8 cellular contexts compared by ENCODE assay signal in genomic region chr2:54838585-54839035, GRCh38.
A peak's percentile ranks its signal among the peaks of the same experiment; 100 is the strongest.
DNase-seq lines count a peak whose midpoint lies in the region; ATAC-seq, FAIRE-seq and TF ChIP-seq lines count a peak whose summit lies in the region.

No MANE protein-coding gene starts in this region.

- peak; percentile 52 for DNase-seq in NCI-H1436 (lab: John Stamatoyannopoulos, UW)
- DNase-seq in NCI-H1436 treated with DMSO at 0.1 percent for 48 hours (lab: John Stamatoyannopoulos, UW), result no peak
- DNase-seq in NCI-H187 treated with DMSO at 0.1 percent for 48 hours (lab: John Stamatoyannopoulos, UW), result peak; percentile 0
- peak; percentile 62 for DNase-seq in WTC11 (ENCODE audit: low spot score)
- DNase-seq in mammary epithelial cell, result peak; percentile 50
- DNase-seq in kidney, result no peak
- DNase-seq in stimulated activated CD4-positive, alpha-beta T cell treated with anti-CD3 and anti-CD28 coated beads, Interleukin-2, amount 100 ng/mL, for 4 hours (ENCODE audit: low read depth), result peak; percentile 29

- peak; percentile 67 for ATAC-seq in HG02610 (IDR thresholded peaks at IDR 0.05; ENCODE audit: unreplicated experiment)
- peak; percentile 87 for ATAC-seq in WTC11

- in situ Hi-C loops in mammary epithelial cell (cut with MboI; ENCODE audit: low sequenced_read_pairs in 2 of 2), result loop anchor here in 1 of 2 donors (10.0 kb wide), 1 partner anchor 114 kb away; the partner anchor contains the start of gene EML6

- peaks cover 8% of the 10 kb centered on the region for H3K4me1 ChIP-seq in mammary epithelial cell (ENCODE audit: insufficient read depth, low read length)
- H3K4me1 ChIP-seq in kidney (ENCODE audit: control insufficient read depth in 1 of 2, insufficient read depth in 1 of 2, low read depth in 1 of 2, low read length in 2 of 2), result peaks cover 0 to 4% of the 10 kb centered on the region in 2 donors

- dilution Hi-C loops in mammary epithelial cell (cut with HindIII; ENCODE audit: low sequenced_read_pairs), result no loop called here

- CTCF ChIA-PET in WTC11 (lab: Charles Lee), result interaction anchor here (0.6 to 2.8 kb wide), 48 partner anchors 9 to 746 kb away, joined by 3 to 41 read pairs (median 4); partner anchors contain the start of genes EML6 and RTN4
- CTCF ChIA-PET in mammary epithelial cell (lab: Charles Lee; ENCODE audit: low non-redundant PET), result interaction anchor here (0.6 to 1.1 kb wide), 10 partner anchors 36 to 735 kb away, joined by 3 to 9 read pairs (median 4); no protein-coding TSS in a partner anchor

- H3K36me3 ChIP-seq in mammary epithelial cell (ENCODE audit: insufficient read depth, low read length) (no peaks in the 10 kb centered on the region), kidney (ENCODE audit: control insufficient read depth in 1 of 2, insufficient read depth in 2 of 2, low read length in 2 of 2) (no peaks in the 10 kb centered on the region)

- H3K9ac ChIP-seq in mammary epithelial cell (ENCODE audit: insufficient read depth, low read length) (no peak overlapping the region), kidney (ENCODE audit: low read length in 2 of 2) (no peak overlapping the region)

- H3K79me2 ChIP-seq in mammary epithelial cell (ENCODE audit: insufficient read depth, low read length), result no peaks in the 10 kb centered on the region

- no peak overlapping the region for H3K4me2 ChIP-seq in mammary epithelial cell (ENCODE audit: insufficient read depth, low read depth, low read length)

- WGBS in mammary epithelial cell (ENCODE audit: low coverage, missing lambda C conversion rate), result 1% methylated on average over 4 of the region's 4 CpGs

- H3K9me3 Mint-ChIP-seq in WTC11, result no peaks in the 10 kb centered on the region

- POLR2A ChIA-PET in WTC11 (lab: Charles Lee), result no interaction called here

- H3K4me3 ChIP-seq in mammary epithelial cell (replicated peaks in 1 of 3; ENCODE audit: insufficient read depth in 1 of 3, low read depth in 2 of 3, low read length in 3 of 3) (no peak overlapping the region), kidney (ENCODE audit: low read length in 2 of 2) (no peak overlapping the region)

- H3K9me3 ChIP-seq in mammary epithelial cell (replicated peaks; ENCODE audit: insufficient read depth, low read length), result no peaks in the 10 kb centered on the region
- no peaks in the 10 kb centered on the region for H3K9me3 ChIP-seq in kidney (ENCODE audit: control insufficient read depth in 1 of 2, low read length in 2 of 2)

- H3K36me3 Mint-ChIP-seq in WTC11, result no peaks in the 10 kb centered on the region

- H3K4me1 Mint-ChIP-seq in WTC11, result no peaks in the 10 kb centered on the region

- no peak overlapping the region for H3K4me3 Mint-ChIP-seq in WTC11

- peak overlapping the region; percentile 54 for H2AFZ ChIP-seq in mammary epithelial cell (ENCODE audit: low read depth, low read length)

- no peaks in the 10 kb centered on the region for H4K20me1 ChIP-seq in mammary epithelial cell (ENCODE audit: insufficient read depth, low read length)

- BruUV-seq in mammary epithelial cell (replicated peaks; lab: Mats Ljungman, UMichigan), result no TSS peak

- H3K27me3 ChIP-seq in mammary epithelial cell (ENCODE audit: insufficient read depth, low read length), result no peaks in the 10 kb centered on the region

- H3K27me3 Mint-ChIP-seq in WTC11 (ENCODE audit: low read depth), result no peaks in the 10 kb centered on the region

- no peak overlapping the region for H3K27ac Mint-ChIP-seq in WTC11

- H3K27ac ChIP-seq in mammary epithelial cell (ENCODE audit: insufficient read depth, low read depth, low read length) (no peak overlapping the region), kidney (ENCODE audit: low read depth in 2 of 2, low read length in 2 of 2) (no peak overlapping the region)

- FAIRE-seq in kidney (lab: Jason Lieb, UNC), result no peak

- intact Hi-C loops in mammary epithelial cell (cut with micrococcal nuclease), result loop anchor here (1.0 to 5.0 kb wide), 6 partner anchors 74 to 337 kb away; partner anchors contain the start of gene EML6
- intact Hi-C loops in kidney (cut with DNase I), result no loop called here

- TF ChIP-seq CTCF in WTC11 (IDR thresholded peaks at IDR 0.05) (peak; percentile 76), mammary epithelial cell (conservative IDR thresholded peaks at IDR 0.05 in 1 of 2, IDR thresholded peaks at IDR 0.05 in 1 of 2; ENCODE audit: extremely low read depth in 1 of 2, insufficient read depth in 1 of 2, low read depth in 1 of 2, low read length in 2 of 2) (peak; percentile 79 to 90), kidney (IDR thresholded peaks at IDR 0.05; ENCODE audit: borderline replicate concordance, extremely low read depth, insufficient read depth) (peak; percentile 82)

TF ChIP-seq in WTC11, 78 proteins besides CTCF, POLR2A, EP300 and RAD21 (continues in another document):
- no peak for TF ChIP-seq E2F4 (CRISPR knock-in tag; IDR thresholded peaks at IDR 0.05; ENCODE audit: borderline replicate concordance, low read depth)
- TF ChIP-seq USF2 (CRISPR knock-in tag; IDR thresholded peaks at IDR 0.05), result no peak
- TF ChIP-seq GABPB1 (CRISPR knock-in tag; IDR thresholded peaks at IDR 0.05), result no peak
- TF ChIP-seq ATF6 (CRISPR knock-in tag; IDR thresholded peaks at IDR 0.05), result no peak
- TF ChIP-seq IRF2 (CRISPR knock-in tag; IDR thresholded peaks at IDR 0.05; ENCODE audit: borderline replicate concordance, low read depth), result no peak
- TF ChIP-seq HMGXB4 (CRISPR knock-in tag; IDR thresholded peaks at IDR 0.05), result no peak
- TF ChIP-seq ZNF232 (CRISPR knock-in tag; IDR thresholded peaks at IDR 0.05), result no peak
- no peak for TF ChIP-seq TEAD4 (CRISPR knock-in tag; IDR thresholded peaks at IDR 0.05)
- no peak for TF ChIP-seq ZSCAN18 (CRISPR knock-in tag; IDR thresholded peaks at IDR 0.05)

Comparison
In these comparisons a context has a peak if more than half of its experiments do, and no peak if none do; other contexts are left out.
1. DNase-seq: peak in NCI-H1436 (single experiment), NCI-H187 treated with DMSO at 0.1 percent for 48 hours (single experiment), WTC11 (single experiment), mammary epithelial cell (single experiment) and stimulated activated CD4-positive, alpha-beta T cell treated with anti-CD3 and anti-CD28 coated beads, Interleukin-2, amount 100 ng/mL, for 4 hours (single experiment); none in NCI-H1436 treated with DMSO at 0.1 percent for 48 hours (single experiment) and kidney (single experiment).
2. Peak in every context shown above with its lines, with median percentiles within 50 percentile points of each other: CTCF ChIP-seq.